ENCODE assay signal across 11 cellular contexts in the genomic region with DNA sequence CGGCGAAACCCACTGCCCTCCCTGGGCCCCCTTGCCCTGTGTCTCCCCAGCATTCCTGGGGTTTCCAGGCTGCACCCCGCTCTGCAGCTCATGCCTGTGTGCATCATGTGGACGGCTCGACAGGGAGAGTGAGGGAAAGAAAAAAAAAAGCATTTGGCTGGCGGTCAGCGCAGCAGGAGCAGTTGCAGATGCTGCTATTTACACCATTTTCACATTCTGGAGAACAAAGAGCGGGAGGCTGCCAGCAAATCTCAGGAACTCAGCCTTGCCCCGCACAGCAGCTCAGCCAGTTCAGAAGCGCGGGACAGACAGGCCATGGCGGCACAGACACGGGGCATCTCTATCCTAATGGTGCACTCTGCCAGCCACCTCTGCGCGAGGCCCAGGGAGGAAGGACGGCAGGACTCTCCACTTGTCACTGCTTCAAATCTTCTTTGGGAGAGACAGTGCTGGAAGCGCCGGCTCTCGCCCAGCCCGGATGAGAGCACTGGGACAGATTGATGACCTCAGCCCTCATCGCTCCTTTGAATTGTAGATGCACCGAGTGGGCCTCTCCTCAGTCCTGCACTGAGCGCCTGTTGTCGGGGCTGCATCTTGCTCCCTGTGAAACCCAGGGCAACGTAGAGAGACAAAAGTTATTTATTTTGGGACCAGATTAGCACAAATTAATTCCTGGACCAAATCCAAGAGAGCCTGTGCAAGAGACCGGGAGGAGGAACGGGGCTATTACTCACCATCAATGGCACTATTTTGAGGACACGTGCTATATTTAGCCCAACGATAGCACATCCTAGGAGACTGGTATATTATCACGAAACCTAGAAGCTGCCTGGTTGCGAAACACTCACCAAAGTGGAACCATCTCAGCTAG.
DNase-seq lines count a peak whose midpoint lies in the region; ATAC-seq and TF ChIP-seq lines count a peak whose summit lies in the region.
"Had no signal": no experiment of that assay in that cellular context is flagged by ENCODE, and none has a peak within 500 bp of the region (broad histone marks: within the 10 kb centered on the region; RNA-seq: fewer than 3 reads in every experiment).

No MANE protein-coding gene starts in this region.

- H3K4me1 Mint-ChIP-seq in HFFc6 (ENCODE audit: low read depth) = peaks cover 22% of the 10 kb centered on the region
- H3K4me1 Mint-ChIP-seq in brain = peaks cover 68% of the 10 kb centered on the region
- no peaks in the 10 kb centered on the region for H3K4me1 Mint-ChIP-seq in T-helper 2 cell treated with Interferon-gamma antibody and Interleukin-4, amounts not matched to agents 5 μg/mL and 100 μg/mL, for 36 hours (ENCODE audit: low read depth)
- H3K4me1 Mint-ChIP-seq in effector memory CD8-positive, alpha-beta T cell (ENCODE audit: low read depth in 2 of 2) = no peaks in the 10 kb centered on the region
- H3K4me1 Mint-ChIP-seq: activated T-helper 17 cell treated with anti-CD3 and anti-CD28 coated beads, Interleukin-2, amount 50 U/mL, for 72 hours; memory B cell had no signal

- DNase-seq in HFFc6 = peak; percentile 74
- no peak for DNase-seq in T-helper 2 cell treated with Interferon-gamma antibody and Interleukin-4, amounts not matched to agents 5 μg/mL and 100 μg/mL, for 36 hours (ENCODE audit: low spot score)
- no peak for DNase-seq in D341Med (ENCODE audit: low spot score)
- DNase-seq in effector memory CD8-positive, alpha-beta T cell = no peak
- DNase-seq: RPMI8226 had no signal

- no peak for ATAC-seq in effector memory CD8-positive, alpha-beta T cell (replicated peaks)
- ATAC-seq in HG02678 (IDR thresholded peaks at IDR 0.05; ENCODE audit: unreplicated experiment) = no peak
- ATAC-seq: activated T-helper 17 cell treated with anti-CD3 and anti-CD28 coated beads, Interleukin-2, amount 50 U/mL, for 72 hours had no signal

- H3K9me3 ChIP-seq in iPS-18c (ENCODE audit: control insufficient read depth, insufficient read depth, low read length) (no peaks in the 10 kb centered on the region), skeletal muscle tissue (ENCODE audit: control insufficient read depth in 3 of 3, low read length in 3 of 3) (no peaks in the 10 kb centered on the region)

- peak overlapping the region; percentile 36; the same call in 1 of the 2 replicates for H3K4me3 ChIP-seq in iPS-18c (ENCODE audit: insufficient read depth, low read depth, low read length)
- H3K4me3 ChIP-seq in skeletal muscle tissue (ENCODE audit: low read length in 3 of 3) = peak overlapping the region; percentile 35 to 56 (median 40)

- H3K27ac ChIP-seq in skeletal muscle tissue (ENCODE audit: low read depth, low read length) = no peak overlapping the region

- no peaks in the 10 kb centered on the region for H3K9me3 Mint-ChIP-seq in HFFc6
- peaks cover 0 to 5% (median 2%) of the 10 kb centered on the region in 5 experiments for H3K9me3 Mint-ChIP-seq in brain
- no peaks in the 10 kb centered on the region for H3K9me3 Mint-ChIP-seq in T-helper 2 cell treated with Interferon-gamma antibody and Interleukin-4, amounts not matched to agents 5 μg/mL and 100 μg/mL, for 36 hours
- no peaks in the 10 kb centered on the region for H3K9me3 Mint-ChIP-seq in effector memory CD8-positive, alpha-beta T cell
- H3K9me3 Mint-ChIP-seq: activated T-helper 17 cell treated with anti-CD3 and anti-CD28 coated beads, Interleukin-2, amount 50 U/mL, for 72 hours had no signal

- H3K27me3 Mint-ChIP-seq in HFFc6 (ENCODE audit: insufficient read depth) = peaks cover 17% of the 10 kb centered on the region
- peaks cover 10% of the 10 kb centered on the region for H3K27me3 Mint-ChIP-seq in brain
- H3K27me3 Mint-ChIP-seq in T-helper 2 cell treated with Interferon-gamma antibody and Interleukin-4, amounts not matched to agents 5 μg/mL and 100 μg/mL, for 36 hours (ENCODE audit: low read depth) = no peaks in the 10 kb centered on the region
- H3K27me3 Mint-ChIP-seq in effector memory CD8-positive, alpha-beta T cell = peaks cover 22 to 49% of the 10 kb centered on the region in 2 donors
- H3K27me3 Mint-ChIP-seq: activated T-helper 17 cell treated with anti-CD3 and anti-CD28 coated beads, Interleukin-2, amount 50 U/mL, for 72 hours had no signal

- peak overlapping the region in 2 of 3 donors; percentile 8 to 15 for H3K9ac ChIP-seq in skeletal muscle tissue (ENCODE audit: low read depth in 1 of 3, low read length in 3 of 3)

- H3K36me3 ChIP-seq in skeletal muscle tissue (ENCODE audit: control insufficient read depth in 3 of 3, insufficient read depth in 3 of 3, low read length in 3 of 3) = no peaks in the 10 kb centered on the region

- H3K27me3 ChIP-seq in skeletal muscle tissue (ENCODE audit: control insufficient read depth in 3 of 3, insufficient read depth in 3 of 3, low read length in 3 of 3) = peaks cover 10 to 31% (median 25%) of the 10 kb centered on the region in 3 donors

- peak overlapping the region; percentile 87 for H3K4me3 Mint-ChIP-seq in HFFc6
- peak overlapping the region; percentile 17 to 72 (median 51) for H3K4me3 Mint-ChIP-seq in brain
- H3K4me3 Mint-ChIP-seq in T-helper 2 cell treated with Interferon-gamma antibody and Interleukin-4, amounts not matched to agents 5 μg/mL and 100 μg/mL, for 36 hours = no peak overlapping the region
- H3K4me3 Mint-ChIP-seq in effector memory CD8-positive, alpha-beta T cell = no peak overlapping the region
- H3K4me3 Mint-ChIP-seq: activated T-helper 17 cell treated with anti-CD3 and anti-CD28 coated beads, Interleukin-2, amount 50 U/mL, for 72 hours; memory B cell had no signal

- H3K36me3 Mint-ChIP-seq in HFFc6 (ENCODE audit: low read depth) = no peaks in the 10 kb centered on the region
- no peaks in the 10 kb centered on the region for H3K36me3 Mint-ChIP-seq in brain
- no peaks in the 10 kb centered on the region for H3K36me3 Mint-ChIP-seq in T-helper 2 cell treated with Interferon-gamma antibody and Interleukin-4, amounts not matched to agents 5 μg/mL and 100 μg/mL, for 36 hours (ENCODE audit: low read depth)
- H3K36me3 Mint-ChIP-seq in effector memory CD8-positive, alpha-beta T cell (ENCODE audit: insufficient read depth) = no peaks in the 10 kb centered on the region
- H3K36me3 Mint-ChIP-seq: memory B cell had no signal

- H3K4me1 ChIP-seq in skeletal muscle tissue (ENCODE audit: control insufficient read depth in 3 of 3, insufficient read depth in 3 of 3, low read length in 3 of 3) = peaks cover 0 to 13% (median 10%) of the 10 kb centered on the region in 3 donors

- TF ChIP-seq CTCF in HFFc6 (IDR thresholded peaks at IDR 0.05) (no peak), brain (conservative IDR thresholded peaks at IDR 0.05) (no peak)

- H3K27ac Mint-ChIP-seq in HFFc6 (peak overlapping the region; percentile 83), brain (peak overlapping the region; percentile 92 to 99 (median 96))
- H3K27ac Mint-ChIP-seq in T-helper 2 cell treated with Interferon-gamma antibody and Interleukin-4, amounts not matched to agents 5 μg/mL and 100 μg/mL, for 36 hours = no peak overlapping the region
- H3K27ac Mint-ChIP-seq in effector memory CD8-positive, alpha-beta T cell = no peak overlapping the region
- H3K27ac Mint-ChIP-seq: activated T-helper 17 cell treated with anti-CD3 and anti-CD28 coated beads, Interleukin-2, amount 50 U/mL, for 72 hours; memory B cell had no signal

Comparison
In these comparisons a context has a peak if more than half of its experiments do, and no peak if none do; other contexts are left out.
1. H3K27ac Mint-ChIP-seq: peak in HFFc6 (single experiment) and brain (5 of 5); none in T-helper 2 cell treated with Interferon-gamma antibody and Interleukin-4, amounts not matched to agents 5 μg/mL and 100 μg/mL, for 36 hours (single experiment) and effector memory CD8-positive, alpha-beta T cell (0 of 2).
2. H3K4me3 Mint-ChIP-seq: peak in HFFc6 (single experiment) and brain (5 of 5); none in T-helper 2 cell treated with Interferon-gamma antibody and Interleukin-4, amounts not matched to agents 5 μg/mL and 100 μg/mL, for 36 hours (single experiment) and effector memory CD8-positive, alpha-beta T cell (0 of 2).